In the genomic region with DNA sequence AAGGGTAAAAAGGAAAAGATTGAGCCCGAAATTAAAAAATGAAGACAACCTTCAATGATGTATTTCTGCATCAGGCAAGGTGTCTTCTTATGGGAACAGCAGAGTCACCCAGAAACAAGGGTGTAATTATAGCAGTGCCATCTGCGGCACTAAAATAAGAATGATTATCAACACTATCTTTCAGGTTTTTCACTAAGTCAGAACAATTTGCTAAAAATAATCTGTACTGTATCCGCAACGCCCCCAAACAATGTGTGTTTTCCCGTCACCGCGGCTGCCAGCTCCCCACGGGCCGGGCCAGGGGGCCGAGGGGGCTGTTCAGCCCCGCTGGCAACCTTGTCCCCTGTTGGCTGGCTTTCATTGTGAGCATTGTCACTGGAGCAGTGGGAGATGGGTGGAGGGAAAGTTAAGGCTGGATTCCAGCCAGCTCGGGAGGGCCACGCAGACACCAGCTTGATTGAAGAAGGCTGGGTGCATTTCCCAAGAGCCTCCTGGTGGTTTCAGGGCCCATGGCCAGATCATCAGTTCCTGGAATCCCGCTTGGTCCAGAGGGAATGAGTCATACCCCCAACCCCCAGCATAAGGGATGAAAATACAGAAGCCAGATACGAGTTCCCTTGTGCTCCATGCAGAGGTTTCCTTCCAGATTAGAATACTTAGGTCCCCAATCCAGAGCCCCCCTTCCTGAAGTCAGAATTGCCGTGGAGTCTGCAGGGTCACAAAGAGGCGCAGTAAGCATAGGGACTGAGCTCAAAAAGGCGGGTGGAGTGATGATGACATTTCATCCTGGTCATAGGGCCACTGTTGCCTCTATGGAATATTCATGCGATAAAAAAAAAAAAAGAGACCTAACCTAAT, we compare ENCODE assay signal across 10 cellular contexts.
DNase-seq lines count a peak whose midpoint lies in the region; ATAC-seq and TF ChIP-seq lines count a peak whose summit lies in the region.
"Had no signal": no experiment of that assay in that cellular context is flagged by ENCODE, and none has a peak within 500 bp of the region (broad histone marks: within the 10 kb centered on the region; RNA-seq: fewer than 3 reads in every experiment).

No MANE protein-coding gene starts in this region.

- H3K9me2 ChIP-seq in MM.1S (replicated peaks; ENCODE audit: insufficient read depth, low read length), result no peaks in the 10 kb centered on the region

- no peaks in the 10 kb centered on the region for H3K36me3 ChIP-seq in MM.1S (replicated peaks; ENCODE audit: insufficient read depth, low read length)
- H3K36me3 ChIP-seq in heart right ventricle, result no peaks in the 10 kb centered on the region

- H3K4me1 Mint-ChIP-seq in activated B cell treated with CpG ODN at 0.5 μM for 24 hours, result peaks cover 70% of the 10 kb centered on the region
- peaks cover 18% of the 10 kb centered on the region for H3K4me1 Mint-ChIP-seq in activated CD8-positive, alpha-beta T cell treated with anti-CD3 and anti-CD28 coated beads for 36 hours (ENCODE audit: low read depth)

- H3K27ac ChIP-seq in MM.1S (ENCODE audit: low read length), result peak overlapping the region; percentile 83
- H3K27ac ChIP-seq in heart right ventricle, result peak overlapping the region; percentile 69 to 97 (median 85)
- H3K27ac ChIP-seq: C4-2B had no signal

- H3K36me3 Mint-ChIP-seq in activated B cell treated with CpG ODN at 0.5 μM for 24 hours (ENCODE audit: low read depth), result no peaks in the 10 kb centered on the region
- H3K36me3 Mint-ChIP-seq in activated CD8-positive, alpha-beta T cell treated with anti-CD3 and anti-CD28 coated beads for 36 hours (ENCODE audit: low read depth), result no peaks in the 10 kb centered on the region

- H3K4me1 ChIP-seq in MM.1S (ENCODE audit: low read length) (peaks cover 41% of the 10 kb centered on the region), heart right ventricle (peaks cover 12 to 50% (median 37%) of the 10 kb centered on the region in 9 donors)

- peak overlapping the region; percentile 25; the same call in 1 of the 2 replicates for H2AFZ ChIP-seq in MM.1S (ENCODE audit: low read length)

- H3K4me3 ChIP-seq in MM.1S (ENCODE audit: low read length), result no peak overlapping the region
- peak overlapping the region in 5 of 10 donors; percentile 14 to 30 (median 20) for H3K4me3 ChIP-seq in heart right ventricle

- no peaks in the 10 kb centered on the region for H4K20me1 ChIP-seq in MM.1S (ENCODE audit: insufficient read depth, low read length)

- WGBS in heart right ventricle, 2 donors, result 6 to 10% methylated on average over 19 of the region's 19 CpGs

- CTCF ChIA-PET in activated B cell treated with CpG ODN at 0.5 μM for 24 hours (lab: Charles Lee), result interaction anchor here (1.3 to 1.4 kb wide), 2 partner anchors 27 kb away, joined by 4 to 5 read pairs; no protein-coding TSS in a partner anchor
- CTCF ChIA-PET in activated CD8-positive, alpha-beta T cell treated with anti-CD3 and anti-CD28 coated beads for 36 hours (lab: Charles Lee), result interaction anchor here (1.2 kb wide), 1 partner anchor 10 kb away, joined by 3 read pairs; no protein-coding TSS in a partner anchor

- ATAC-seq in activated B cell treated with CpG ODN at 0.5 μM for 24 hours (ENCODE audit: low read depth), result peak; percentile 13
- peak; percentile 84 to 96 (median 94) for ATAC-seq in heart right ventricle
- ATAC-seq in sciatic nerve, result peak; percentile 80
- no peak for ATAC-seq in activated CD8-positive, alpha-beta T cell treated with anti-CD3 and anti-CD28 coated beads for 36 hours

- intact Hi-C loops in activated B cell treated with CpG ODN at 0.5 μM for 24 hours (cut with micrococcal nuclease) (no loop called here), heart right ventricle (cut with DNase I) (loop anchor here in 6 of 10 donors (1.0 to 10.0 kb wide), 4 partner anchors 20 to 91 kb away; partner anchors contain the start of gene KLF13 (in 3 of the 6)), sciatic nerve (cut with DNase I) (no loop called here)
- intact Hi-C loops in activated CD8-positive, alpha-beta T cell treated with anti-CD3 and anti-CD28 coated beads for 36 hours (cut with micrococcal nuclease), result no loop called here

- DNase-seq in NCI-H1436 (lab: John Stamatoyannopoulos, UW) (peak; percentile 49), NCI-H1436 treated with DMSO at 0.1 percent for 48 hours (lab: John Stamatoyannopoulos, UW) (no peak), MM.1S (peak; percentile 40), activated B cell treated with CpG ODN at 0.5 μM for 24 hours (no peak), heart right ventricle (peak; percentile 74 to 92), sciatic nerve (ENCODE audit: low spot score) (peak; percentile 78)
- no peak for DNase-seq in activated CD8-positive, alpha-beta T cell treated with anti-CD3 and anti-CD28 coated beads for 36 hours
- no peak for DNase-seq in activated naive CD4-positive, alpha-beta T cell treated with Interleukin-2 at 50 U/mL for 16 hours
- DNase-seq: activated naive CD8-positive, alpha-beta T cell treated with anti-CD3 and anti-CD28 coated beads, Interleukin-2, amount 10 ng/mL, durations not matched to agents 7 days and 5 days had no signal

- no peak for TF ChIP-seq CTCF in MM.1S (IDR thresholded peaks at IDR 0.05; ENCODE audit: low read length)
- no peak for TF ChIP-seq CTCF in activated B cell treated with CpG ODN at 0.5 μM for 24 hours (IDR thresholded peaks at IDR 0.05)
- no peak for TF ChIP-seq CTCF in heart right ventricle (IDR thresholded peaks at IDR 0.05)
- no peak for TF ChIP-seq CTCF in activated CD8-positive, alpha-beta T cell treated with anti-CD3 and anti-CD28 coated beads for 36 hours (IDR thresholded peaks at IDR 0.05)

- H3K9ac ChIP-seq in MM.1S (ENCODE audit: low read length), result peak overlapping the region; percentile 28; the same call in 1 of the 2 replicates

- H3K4me3 Mint-ChIP-seq in activated B cell treated with CpG ODN at 0.5 μM for 24 hours, result no peak overlapping the region
- no peak overlapping the region for H3K4me3 Mint-ChIP-seq in activated CD8-positive, alpha-beta T cell treated with anti-CD3 and anti-CD28 coated beads for 36 hours
- H3K4me3 Mint-ChIP-seq: activated naive CD8-positive, alpha-beta T cell treated with anti-CD3 and anti-CD28 coated beads, Interleukin-2, amount 10 ng/mL, durations not matched to agents 7 days and 5 days had no signal

- H3K27me3 ChIP-seq in MM.1S (replicated peaks; ENCODE audit: insufficient read depth, low read length) (no peaks in the 10 kb centered on the region), heart right ventricle (no peaks in the 10 kb centered on the region)

- POLR2A ChIA-PET in activated B cell treated with CpG ODN at 0.5 μM for 24 hours (lab: Charles Lee), result interaction anchor here (0.6 to 7.5 kb wide), 5 partner anchors 9 to 90 kb away, joined by 3 to 58 read pairs (median 6); partner anchors contain the start of gene KLF13
- POLR2A ChIA-PET in activated CD8-positive, alpha-beta T cell treated with anti-CD3 and anti-CD28 coated beads for 36 hours (lab: Charles Lee), result interaction anchor here (1.6 kb wide), 1 partner anchor 90 kb away, joined by 3 read pairs; no protein-coding TSS in a partner anchor

- no peaks in the 10 kb centered on the region for H3K79me2 ChIP-seq in MM.1S (ENCODE audit: low read length)

- H3K27ac Mint-ChIP-seq in activated B cell treated with CpG ODN at 0.5 μM for 24 hours, result peak overlapping the region; percentile 59
- no peak overlapping the region for H3K27ac Mint-ChIP-seq in activated CD8-positive, alpha-beta T cell treated with anti-CD3 and anti-CD28 coated beads for 36 hours
- H3K27ac Mint-ChIP-seq: activated naive CD8-positive, alpha-beta T cell treated with anti-CD3 and anti-CD28 coated beads, Interleukin-2, amount 10 ng/mL, durations not matched to agents 7 days and 5 days had no signal

- H3K4me2 ChIP-seq in MM.1S (ENCODE audit: low read depth, low read length), result peak overlapping the region; percentile 29; the same call in 1 of the 2 replicates

- no peaks in the 10 kb centered on the region for H3K9me3 Mint-ChIP-seq in activated B cell treated with CpG ODN at 0.5 μM for 24 hours
- no peaks in the 10 kb centered on the region for H3K9me3 Mint-ChIP-seq in activated CD8-positive, alpha-beta T cell treated with anti-CD3 and anti-CD28 coated beads for 36 hours
- H3K9me3 Mint-ChIP-seq: activated naive CD8-positive, alpha-beta T cell treated with anti-CD3 and anti-CD28 coated beads, Interleukin-2, amount 10 ng/mL, durations not matched to agents 7 days and 5 days had no signal

- H3K27me3 Mint-ChIP-seq in activated B cell treated with CpG ODN at 0.5 μM for 24 hours, result no peaks in the 10 kb centered on the region
- no peaks in the 10 kb centered on the region for H3K27me3 Mint-ChIP-seq in activated CD8-positive, alpha-beta T cell treated with anti-CD3 and anti-CD28 coated beads for 36 hours

- no peaks in the 10 kb centered on the region for H3K9me3 ChIP-seq in MM.1S (replicated peaks; ENCODE audit: insufficient read depth, low read length)
- H3K9me3 ChIP-seq in heart right ventricle, result no peaks in the 10 kb centered on the region

- peaks cover 6% of the 10 kb centered on the region for H3F3A ChIP-seq in MM.1S (ENCODE audit: insufficient read depth, low read length)

Comparison
In these comparisons a context has a peak if more than half of its experiments do, and no peak if none do; other contexts are left out.
1. DNase-seq: peak in NCI-H1436 (single experiment), MM.1S (single experiment), heart right ventricle (2 of 2) and sciatic nerve (single experiment); none in NCI-H1436 treated with DMSO at 0.1 percent for 48 hours (single experiment), activated B cell treated with CpG ODN at 0.5 μM for 24 hours (single experiment), activated CD8-positive, alpha-beta T cell treated with anti-CD3 and anti-CD28 coated beads for 36 hours (single experiment) and activated naive CD4-positive, alpha-beta T cell treated with Interleukin-2 at 50 U/mL for 16 hours (single experiment).
2. intact Hi-C loops: an anchor here in heart right ventricle (1.0 to 10.0 kb wide); none called in activated B cell treated with CpG ODN at 0.5 μM for 24 hours, sciatic nerve and activated CD8-positive, alpha-beta T cell treated with anti-CD3 and anti-CD28 coated beads for 36 hours.